ENCODE assay signal across 8 cellular contexts in the genomic region with DNA sequence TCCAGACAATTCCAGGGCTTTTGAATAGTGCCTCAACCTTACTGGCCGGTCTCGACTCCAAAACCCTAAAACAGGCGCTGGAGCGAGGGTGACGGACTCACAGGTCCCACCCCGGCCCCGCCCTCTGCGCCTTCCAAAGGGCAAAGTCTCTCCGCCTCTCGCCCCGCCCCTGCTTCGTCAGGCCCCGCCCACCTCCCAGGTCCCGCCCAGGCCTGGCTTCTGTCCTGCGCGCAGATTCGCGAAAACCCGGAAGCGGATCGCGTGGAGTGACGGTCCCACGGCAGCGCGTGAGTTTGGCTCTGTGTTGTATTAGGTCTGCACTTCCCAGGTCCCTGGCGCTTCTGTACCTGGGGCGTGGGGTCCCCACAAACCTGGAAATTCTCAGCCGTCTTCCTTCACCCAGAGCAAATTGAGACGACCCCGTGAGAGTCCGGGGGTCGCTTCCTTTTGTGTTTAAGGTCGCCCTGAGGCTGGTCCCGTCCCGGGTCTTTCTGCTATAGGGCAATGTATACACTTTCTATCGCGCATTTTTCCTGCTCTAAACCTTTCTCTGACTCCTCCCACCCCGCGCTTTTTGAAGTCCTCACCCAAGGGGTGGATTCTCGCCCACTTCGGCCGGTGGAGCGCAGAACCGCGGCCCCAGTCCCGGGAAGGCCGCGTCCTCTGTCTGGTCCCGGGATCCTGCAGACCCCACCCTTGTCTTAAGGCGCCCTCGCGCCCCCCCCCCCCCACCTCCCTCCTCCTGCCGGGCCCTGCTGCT. TPM values are rescaled to one million over a fixed set of nuclear protein-coding genes. Genes with fewer than 3 reads are reported as not detected.
A peak's percentile ranks its signal among the peaks of the same experiment; 100 is the strongest.
DNase-seq lines count a peak whose midpoint lies in the region; ATAC-seq, FAIRE-seq and TF ChIP-seq lines count a peak whose summit lies in the region.

A gene (plus strand): TSS at position 231 of the 760 bp plus-strand sequence. CDS start 16,090 bp downstream, outside the sequence.

- peak within 1 kb of the TSS; percentile 97 for H2AFZ ChIP-seq in neuronal stem cell (ENCODE audit: low read length)

- peak within 1 kb of the TSS; percentile 17 for H3K27ac ChIP-seq in RWPE2 (ENCODE audit: poor library complexity, severe bottlenecking)
- peak within 1 kb of the TSS; percentile 87 for H3K27ac ChIP-seq in neuronal stem cell (replicated peaks; ENCODE audit: low read length)
- no peak within 1 kb of the TSS for H3K27ac ChIP-seq in stomach smooth muscle (ENCODE audit: low read length)

- no peak for TF ChIP-seq CTCF in RWPE2 (IDR thresholded peaks at IDR 0.05; ENCODE audit: poor library complexity, severe bottlenecking)

- no peak within 1 kb of the TSS for H3K14ac ChIP-seq in neuronal stem cell (ENCODE audit: low read length)

- H3K18ac ChIP-seq in neuronal stem cell (ENCODE audit: low read length) = peak within 1 kb of the TSS; percentile 89

- DNase-seq in CD1c-positive myeloid dendritic cell (ENCODE audit: extremely low spot score) (peak; percentile 96), HuH-7 (ENCODE audit: low spot score) (peak; percentile 67), RWPE2 (ENCODE audit: low spot score) (peak; percentile 92), frontal cortex (ENCODE audit: low spot score in 2 of 2) (peak; percentile 84 to 94), neuronal stem cell (ENCODE audit: low spot score) (peak; percentile 94)
- DNase-seq in activated gamma-delta T cell treated with anti-CD3 and anti-CD28 coated beads, Interleukin-2, amount 50 U/mL, for 16 hours (ENCODE audit: low read depth) = peak; percentile 93

- peak within 1 kb of the TSS; percentile 86 for H3K4me2 ChIP-seq in neuronal stem cell (ENCODE audit: insufficient read depth, low read length, poor library complexity, severe bottlenecking)

- H3K9ac ChIP-seq in neuronal stem cell (ENCODE audit: low read depth, low read length, poor library complexity) = peak within 1 kb of the TSS; percentile 86
- H3K9ac ChIP-seq in stomach smooth muscle (ENCODE audit: low read length in 2 of 2) = peak within 1 kb of the TSS; percentile 77 to 80

- H3K4ac ChIP-seq in neuronal stem cell (ENCODE audit: low read length) = no peak within 1 kb of the TSS

- H3K79me1 ChIP-seq in neuronal stem cell (ENCODE audit: low read depth, low read length) = no peaks in the 10 kb centered on the region

- H2AK5ac ChIP-seq in neuronal stem cell (ENCODE audit: low read depth, low read length) = no peak within 1 kb of the TSS

- H3K23ac ChIP-seq in neuronal stem cell (ENCODE audit: low read depth, low read length, poor library complexity) = no peak within 1 kb of the TSS

- ATAC-seq in GM19468 (IDR thresholded peaks at IDR 0.05; ENCODE audit: extremely low read depth, unreplicated experiment) (peak; percentile 63), RWPE2 (ENCODE audit: low read depth) (peak; percentile 94)

- no peak for FAIRE-seq in frontal cortex (lab: Jason Lieb, UNC)

- H3K4me3 ChIP-seq in RWPE2 (ENCODE audit: severe bottlenecking) = peak within 1 kb of the TSS; percentile 66
- peak within 1 kb of the TSS; percentile 82 to 93 for H3K4me3 ChIP-seq in neuronal stem cell (ENCODE audit: low read length in 2 of 2)
- peak within 1 kb of the TSS; percentile 85 to 91 for H3K4me3 ChIP-seq in stomach smooth muscle (ENCODE audit: low read length in 2 of 2)

- no peak within 1 kb of the TSS for H4K8ac ChIP-seq in neuronal stem cell (ENCODE audit: low read depth, low read length)

- no CpG with 5 or more reads among the region's 54 CpGs for whole genome bisulfite sequencing in neuronal stem cell (ENCODE audit: extremely low coverage in 2 of 2, insufficient read length in 2 of 2, insufficient replicate concordance in 1 of 2), 2 donors

- H2BK12ac ChIP-seq in neuronal stem cell (ENCODE audit: low read length) = no peak within 1 kb of the TSS

- no peaks in the 10 kb centered on the region for H3K27me3 ChIP-seq in RWPE2 (ENCODE audit: insufficient read depth, poor library complexity, severe bottlenecking)
- no peaks in the 10 kb centered on the region for H3K27me3 ChIP-seq in neuronal stem cell (ENCODE audit: control insufficient read depth in 3 of 3, insufficient read depth in 3 of 3, low read depth in 1 of 3, low read length in 3 of 3)
- no peaks in the 10 kb centered on the region for H3K27me3 ChIP-seq in stomach smooth muscle (ENCODE audit: control insufficient read depth in 1 of 2, insufficient read depth in 2 of 2, low read length in 2 of 2)

- H3K4me1 ChIP-seq in RWPE2 (ENCODE audit: insufficient read depth, poor library complexity, severe bottlenecking) (no peaks in the 10 kb centered on the region), neuronal stem cell (ENCODE audit: control insufficient read depth in 2 of 2, insufficient read depth in 1 of 2, low read depth in 1 of 2, low read length in 2 of 2) (peaks cover 2 to 4% of the 10 kb centered on the region in 2 donors), stomach smooth muscle (ENCODE audit: control insufficient read depth, insufficient read depth, low read length) (peaks cover 10% of the 10 kb centered on the region)

- no peaks in the 10 kb centered on the region for H3K9me3 ChIP-seq in RWPE2 (ENCODE audit: severe bottlenecking)
- peaks cover 3 to 13% of the 10 kb centered on the region in 2 donors for H3K9me3 ChIP-seq in neuronal stem cell (replicated peaks in 1 of 2; ENCODE audit: control insufficient read depth in 2 of 2, insufficient read depth in 1 of 2, low read depth in 1 of 2, low read length in 2 of 2)
- H3K9me3 ChIP-seq in stomach smooth muscle (ENCODE audit: control insufficient read depth in 2 of 2, low read length in 2 of 2) = no peaks in the 10 kb centered on the region

- no peak within 1 kb of the TSS for H4K91ac ChIP-seq in neuronal stem cell (ENCODE audit: low read depth, low read length, poor library complexity)

- no peaks in the 10 kb centered on the region; the same call in 1 of the 2 replicates for H3K36me3 ChIP-seq in RWPE2 (ENCODE audit: low read depth)
- H3K36me3 ChIP-seq in neuronal stem cell (replicated peaks in 1 of 2; ENCODE audit: control insufficient read depth in 2 of 2, insufficient read depth in 2 of 2, low read length in 2 of 2) = peaks cover 0 to 10% of the 10 kb centered on the region in 2 donors
- no peaks in the 10 kb centered on the region for H3K36me3 ChIP-seq in stomach smooth muscle (ENCODE audit: control insufficient read depth in 2 of 2, insufficient read depth in 2 of 2, low read length in 2 of 2)

- no peak within 1 kb of the TSS for H2BK15ac ChIP-seq in neuronal stem cell (ENCODE audit: low read length)

- H2BK5ac ChIP-seq in neuronal stem cell (ENCODE audit: low read length) = peak within 1 kb of the TSS; percentile 33

- H2BK120ac ChIP-seq in neuronal stem cell (ENCODE audit: low read depth, low read length) = no peak within 1 kb of the TSS

RNA-seq across cellular contexts. Expression of the gene that starts here (rescaled TPM):
- total RNA-seq in frontal cortex = 8.6 TPM
- 7.3 TPM for polyA plus RNA-seq in neuronal stem cell (2013, experiment 1 of 2)
- 8.5 TPM for polyA plus RNA-seq in neuronal stem cell (2013, experiment 2 of 2)
